ENCODE assay signal across 1 cellular context in genomic region chr5:75236322-75237316, GRCh38.
TF ChIP-seq lines count a peak whose summit lies in the region.

Gene ANKRD31 (minus strand): TSS chr5:75236878. CDS start chr5:75236686, 192 bp downstream.

TF ChIP-seq in SK-N-SH, 30 proteins besides CTCF, POLR2A, EP300 and RAD21 (continued from another document):
- no peak for TF ChIP-seq REST (IDR thresholded peaks at IDR 0.05; ENCODE audit: low read depth, low read length)
- no peak for TF ChIP-seq IRF3 (IDR thresholded peaks at IDR 0.05; ENCODE audit: low read depth, low read length)
- TF ChIP-seq YY1 (IDR thresholded peaks at IDR 0.05; ENCODE audit: low read depth) = peak; percentile 58
- no peak for TF ChIP-seq RXRA (IDR thresholded peaks at IDR 0.05; ENCODE audit: borderline replicate concordance, low read depth)
- TF ChIP-seq GATA2 (CRISPR knock-in tag; IDR thresholded peaks at IDR 0.05) = no peak
- no peak for TF ChIP-seq MEF2A (IDR thresholded peaks at IDR 0.05; ENCODE audit: borderline replicate concordance, low read depth)
- no peak for TF ChIP-seq MAX (IDR thresholded peaks at IDR 0.05; ENCODE audit: low read depth)
- TF ChIP-seq USF2 (IDR thresholded peaks at IDR 0.05; ENCODE audit: borderline replicate concordance, low read depth, low read length) = peak; percentile 28; the same call in 1 of the 2 replicates
- TF ChIP-seq SIN3A (IDR thresholded peaks at IDR 0.05; ENCODE audit: borderline replicate concordance, low read depth, low read length) = no peak
- peak; percentile 79 for TF ChIP-seq MXI1 (IDR thresholded peaks at IDR 0.05; ENCODE audit: low read depth, low read length)
- TF ChIP-seq PBX3 (IDR thresholded peaks at IDR 0.05) = no peak
- TF ChIP-seq EZH2phosphoT487 (IDR thresholded peaks at IDR 0.05; ENCODE audit: borderline replicate concordance, low read depth) = no peak
- 0 out of 2 replicates have a peak, but pooled peaks have one; percentile 46 for TF ChIP-seq ELF1 (IDR thresholded peaks at IDR 0.05)
